Comparison of ENCODE assay signal across 20 cellular contexts in the genomic region with DNA sequence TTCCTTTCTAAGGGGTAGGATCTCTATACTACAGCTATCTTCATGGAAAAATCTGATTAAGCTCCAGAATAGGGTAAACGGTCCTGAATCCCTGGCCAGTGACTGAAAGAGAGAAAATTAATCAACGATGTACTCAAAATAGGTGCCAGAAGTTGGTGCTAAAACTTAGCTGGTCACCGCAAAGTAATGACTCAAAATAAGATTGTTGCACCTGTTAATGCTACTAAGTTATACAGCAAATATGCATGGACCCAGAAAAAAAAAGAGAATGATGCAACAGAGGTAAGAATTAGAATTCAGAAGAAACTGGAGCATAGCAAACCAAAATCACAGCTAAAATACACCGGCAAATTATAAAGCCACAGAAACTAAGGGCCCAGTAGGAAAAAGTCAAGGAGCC.
DNase-seq lines count a peak whose midpoint lies in the region; ATAC-seq and TF ChIP-seq lines count a peak whose summit lies in the region.
"Had no signal": no experiment of that assay in that cellular context is flagged by ENCODE, and none has a peak within 500 bp of the region (broad histone marks: within the 10 kb centered on the region; RNA-seq: fewer than 3 reads in every experiment).

No MANE protein-coding gene starts in this region.

- no peak overlapping the region for H3K4me2 ChIP-seq in hepatocyte

- H3K27ac ChIP-seq in tibial artery (no peak overlapping the region), hepatocyte (no peak overlapping the region)
- H3K27ac ChIP-seq: uterus had no signal

- no peaks in the 10 kb centered on the region for H3K79me2 ChIP-seq in hepatocyte

- peak; percentile 55 for ATAC-seq in GM18505 (IDR thresholded peaks at IDR 0.05; ENCODE audit: unreplicated experiment)
- peak; percentile 80 for ATAC-seq in GM19455 (IDR thresholded peaks at IDR 0.05; ENCODE audit: unreplicated experiment)
- ATAC-seq in HG02642 (IDR thresholded peaks at IDR 0.05; ENCODE audit: poor library complexity, unreplicated experiment): peak; percentile 69
- ATAC-seq in HG03432 (IDR thresholded peaks at IDR 0.05; ENCODE audit: unreplicated experiment): peak; percentile 73
- ATAC-seq in GM21528 (IDR thresholded peaks at IDR 0.05; ENCODE audit: low FRiP score, unreplicated experiment): no peak
- ATAC-seq in HG03139 (IDR thresholded peaks at IDR 0.05; ENCODE audit: unreplicated experiment): no peak
- ATAC-seq: activated CD4-positive, CD25-positive, alpha-beta regulatory T cell treated with anti-CD3 and anti-CD28 coated beads, Interleukin-2, amount 50 U/mL, for 24 hours; natural killer cell treated with Interleukin-12 subunit alpha and Interleukin-12 subunit beta and Interleukin-15 and Interleukin-18, amount 100 ng/mL, for 72 hours; stimulated activated naive CD8-positive, alpha-beta T cell treated with anti-CD3 and anti-CD28 coated beads, Interleukin-15, amount 100 ng/mL, for 72 hours had no signal

- H3K9me3 ChIP-seq in tibial artery (no peaks in the 10 kb centered on the region), hepatocyte (ENCODE audit: low read depth) (no peaks in the 10 kb centered on the region)
- H3K9me3 ChIP-seq: uterus had no signal

- intact Hi-C loops in tibial artery (cut with DNase I; ENCODE audit: low total_unique reads): no loop called here

- no peaks in the 10 kb centered on the region for H3K4me1 ChIP-seq in tibial artery
- H3K4me1 ChIP-seq in hepatocyte (ENCODE audit: insufficient read depth): no peaks in the 10 kb centered on the region
- H3K4me1 ChIP-seq: uterus had no signal

- H3K9me2 ChIP-seq in hepatocyte (replicated peaks; ENCODE audit: insufficient read depth): no peaks in the 10 kb centered on the region

- H3K36me3 ChIP-seq in tibial artery: no peaks in the 10 kb centered on the region
- H3K36me3 ChIP-seq in hepatocyte (replicated peaks; ENCODE audit: insufficient read depth, low read depth): no peaks in the 10 kb centered on the region
- H3K36me3 ChIP-seq: uterus had no signal

- H4K20me1 ChIP-seq in hepatocyte (ENCODE audit: insufficient read depth, poor library complexity, severe bottlenecking): no peaks in the 10 kb centered on the region

- DNase-seq in tibial artery (no peak), hepatocyte (ENCODE audit: low spot score) (no peak)
- DNase-seq: ACHN; activated naive CD4-positive, alpha-beta T cell treated with anti-CD3 and anti-CD28 coated beads, Interleukin-2, amount 10 ng/mL, durations not matched to agents 7 days and 5 days; CD4-positive, alpha-beta T cell; Kasumi-1; mammary epithelial cell; NCI-H1417 treated with DMSO at 0.1 percent for 48 hours; NCI-H345; SHP77 treated with DMSO at 0.1 percent for 48 hours; stimulated activated naive CD8-positive, alpha-beta T cell treated with anti-CD3 and anti-CD28 coated beads, Interleukin-15, amount 100 ng/mL, for 72 hours; uterus had no signal

- no peaks in the 10 kb centered on the region for H3K27me3 ChIP-seq in tibial artery
- H3K27me3 ChIP-seq in hepatocyte: no peaks in the 10 kb centered on the region
- H3K27me3 ChIP-seq: uterus had no signal

- no peak overlapping the region for H3K4me3 ChIP-seq in tibial artery
- H3K4me3 ChIP-seq in hepatocyte: no peak overlapping the region
- H3K4me3 ChIP-seq: uterus had no signal

- no peak overlapping the region for H2AFZ ChIP-seq in hepatocyte

- no peak for TF ChIP-seq POLR2A in GM18505 (IDR thresholded peaks at IDR 0.05; ENCODE audit: borderline replicate concordance, extremely low read depth, insufficient read depth, insufficient read length)

- WGBS in hepatocyte (ENCODE audit: low lambda C conversion rate, missing lambda C conversion rate): 84% methylated on average over 4 of the region's 4 CpGs

- TF ChIP-seq CTCF in tibial artery (IDR thresholded peaks at IDR 0.05) (no peak), hepatocyte (IDR thresholded peaks at IDR 0.05; ENCODE audit: poor library complexity) (no peak)

Comparison
In these comparisons a context has a peak if more than half of its experiments do, and no peak if none do; other contexts are left out.
1. ATAC-seq: peak in GM18505 (single experiment), GM19455 (single experiment), HG02642 (single experiment) and HG03432 (single experiment); none in GM21528 (single experiment) and HG03139 (single experiment).